ENCODE assay signal across 24 cellular contexts in the genomic region with DNA sequence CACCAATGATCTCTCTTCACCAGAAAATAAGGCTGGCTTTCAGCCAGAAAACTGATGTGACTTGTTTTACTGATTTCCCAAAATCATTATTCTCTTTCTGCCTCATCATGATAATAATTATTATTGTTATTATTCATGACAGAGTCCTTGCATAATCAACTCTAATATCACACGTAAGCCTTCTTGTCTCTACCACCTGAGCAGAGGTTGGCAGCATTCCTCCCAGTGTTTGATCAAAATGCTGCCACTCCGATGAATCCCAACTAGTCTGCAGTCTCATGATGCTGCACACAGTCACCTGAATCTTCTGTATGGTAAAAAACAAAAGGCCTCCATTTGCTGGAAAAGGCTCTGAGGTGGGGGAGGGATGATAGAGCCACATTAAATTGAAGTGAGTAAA.
DNase-seq lines count a peak whose midpoint lies in the region; ATAC-seq and TF ChIP-seq lines count a peak whose summit lies in the region.
"Had no signal": no experiment of that assay in that cellular context is flagged by ENCODE, and none has a peak within 500 bp of the region (broad histone marks: within the 10 kb centered on the region; RNA-seq: fewer than 3 reads in every experiment).

No MANE protein-coding gene starts in this region.

- peak overlapping the region; percentile 20 to 31 for H3K27ac Mint-ChIP-seq in activated naive CD4-positive, alpha-beta T cell treated with anti-CD3 and anti-CD28 coated beads, Interleukin-2, amount 50 U/mL, for 72 hours
- peak overlapping the region; percentile 88 for H3K27ac Mint-ChIP-seq in stimulated activated memory B cell treated with anti-CD40 and anti-IgM and Interleukin-4, amounts not matched to agents 10 μg/mL and 1 μg/mL and 100 μg/mL, for 72 hours

- H3K36me3 Mint-ChIP-seq in activated naive CD4-positive, alpha-beta T cell treated with anti-CD3 and anti-CD28 coated beads, Interleukin-2, amount 50 U/mL, for 72 hours: peaks cover 28 to 79% of the 10 kb centered on the region in 2 donors
- peaks cover 25% of the 10 kb centered on the region for H3K36me3 Mint-ChIP-seq in stimulated activated memory B cell treated with anti-CD40 and anti-IgM and Interleukin-4, amounts not matched to agents 10 μg/mL and 1 μg/mL and 100 μg/mL, for 72 hours

- H3K9me3 Mint-ChIP-seq in activated naive CD4-positive, alpha-beta T cell treated with anti-CD3 and anti-CD28 coated beads, Interleukin-2, amount 50 U/mL, for 72 hours: peaks cover 34 to 51% of the 10 kb centered on the region in 2 donors
- peaks cover 32% of the 10 kb centered on the region for H3K9me3 Mint-ChIP-seq in stimulated activated memory B cell treated with anti-CD40 and anti-IgM and Interleukin-4, amounts not matched to agents 10 μg/mL and 1 μg/mL and 100 μg/mL, for 72 hours

- H3K27ac ChIP-seq in PC-3 (ENCODE audit: low read length) (peak overlapping the region; percentile 70), tibial artery (no peak overlapping the region)
- H3K27ac ChIP-seq: body of pancreas, parathyroid adenoma had no signal

- TF ChIP-seq CTCF in PC-3 (conservative IDR thresholded peaks at IDR 0.05; ENCODE audit: low read depth, low read length) (no peak), epithelial cell of esophagus (IDR thresholded peaks at IDR 0.05; ENCODE audit: insufficient read depth, low read depth, low read length, missing control alignments) (no peak), tibial artery (IDR thresholded peaks at IDR 0.05) (no peak)

- H3K9me3 ChIP-seq in PC-3 (ENCODE audit: low read length): no peaks in the 10 kb centered on the region
- no peaks in the 10 kb centered on the region for H3K9me3 ChIP-seq in tibial artery

- POLR2A ChIA-PET in PC-3 (lab: Charles Lee; ENCODE audit: unreplicated experiment): no interaction called here

- H3K4me1 Mint-ChIP-seq in stimulated activated memory B cell treated with anti-CD40 and anti-IgM and Interleukin-4, amounts not matched to agents 10 μg/mL and 1 μg/mL and 100 μg/mL, for 72 hours: peaks cover 48% of the 10 kb centered on the region

- H3K27me3 Mint-ChIP-seq in stimulated activated memory B cell treated with anti-CD40 and anti-IgM and Interleukin-4, amounts not matched to agents 10 μg/mL and 1 μg/mL and 100 μg/mL, for 72 hours: no peaks in the 10 kb centered on the region

- no peaks in the 10 kb centered on the region for H4K20me1 ChIP-seq in PC-3 (ENCODE audit: low read length)
- H4K20me1 ChIP-seq: BLaER1 treated with 17β-estradiol and CSF1 and Interleukin-3, amounts not matched to agents 10 nM and 100 nM had no signal

- H3K27me3 ChIP-seq in PC-3 (ENCODE audit: low read length) (no peaks in the 10 kb centered on the region), tibial artery (no peaks in the 10 kb centered on the region)
- H3K27me3 ChIP-seq: BLaER1 treated with 17β-estradiol and CSF1 and Interleukin-3, amounts not matched to agents 10 nM and 100 nM; body of pancreas had no signal

- peaks cover 53% of the 10 kb centered on the region for H3K4me1 ChIP-seq in PC-3 (ENCODE audit: insufficient read depth, low read length)
- H3K4me1 ChIP-seq in tibial artery: peaks cover 0 to 2% (median 0%) of the 10 kb centered on the region in 4 donors
- H3K4me1 ChIP-seq: body of pancreas, parathyroid adenoma had no signal

- intact Hi-C loops in PC-3 (cut with micrococcal nuclease) (no loop called here), tibial artery (cut with DNase I; ENCODE audit: low total_unique reads) (no loop called here)

- H3K9me2 ChIP-seq in PC-3 (replicated peaks; ENCODE audit: low read length): no peaks in the 10 kb centered on the region; the same call in 1 of the 2 replicates

- H3K4me2 ChIP-seq in PC-3 (ENCODE audit: low read length): no peak overlapping the region
- H3K4me2 ChIP-seq: BLaER1 treated with 17β-estradiol and CSF1 and Interleukin-3, amounts not matched to agents 10 nM and 100 nM had no signal

- H3K4me3 ChIP-seq in PC-3 (ENCODE audit: low read length) (no peak overlapping the region), epithelial cell of esophagus (ENCODE audit: low read length) (no peak overlapping the region), tibial artery (no peak overlapping the region)
- H3K4me3 ChIP-seq: BLaER1 treated with 17β-estradiol and CSF1 and Interleukin-3, amounts not matched to agents 10 nM and 100 nM; body of pancreas had no signal

- peaks cover 5% of the 10 kb centered on the region for H3F3A ChIP-seq in PC-3 (ENCODE audit: low read length, unreplicated experiment)

- DNase-seq in activated naive CD4-positive, alpha-beta T cell treated with anti-CD3 and anti-CD28 coated beads, Interleukin-2, amount 50 U/mL, for 72 hours (ENCODE audit: low spot score in 2 of 2): no peak
- no peak for DNase-seq in activated naive CD4-positive, alpha-beta T cell treated with Interleukin-2 at 50 U/mL for 16 hours
- DNase-seq in PC-3 (no peak), epithelial cell of esophagus (ENCODE audit: low read depth) (peak; percentile 65), activated gamma-delta T cell (lab: John Stamatoyannopoulos, UW) (no peak), tibial artery (no peak), DMS153 treated with DMSO at 0.1 percent for 48 hours (lab: John Stamatoyannopoulos, UW; ENCODE audit: unreplicated experiment) (no peak)
- DNase-seq: activated T-cell treated with anti-CD3 and anti-CD28 coated beads, Interleukin-2, amount 50 U/mL, for 1 hour; body of pancreas; effector CD4-positive, alpha-beta T cell; head of caudate nucleus; Kasumi-1; MV-4-11; NCI-H146; NCI-H446 treated with DMSO at 0.1 percent for 48 hours; RPMI8226; small intestine; stimulated activated CD4-positive, alpha-beta T cell treated with anti-CD3 and anti-CD28 coated beads, Interleukin-1b, Interleukin-23, amount 100 ng/mL, for 48 hours; stimulated activated CD8-positive, alpha-beta memory T cell treated with anti-CD3 and anti-CD28 coated beads, Interleukin-4, amount 100 ng/mL, for 48 hours; T-helper 1 cell; trophoblast cell had no signal

- CTCF ChIA-PET in PC-3 (lab: Charles Lee): no interaction called here

- ATAC-seq in activated naive CD4-positive, alpha-beta T cell treated with anti-CD3 and anti-CD28 coated beads, Interleukin-2, amount 50 U/mL, for 72 hours: no peak
- ATAC-seq in PC-3: no peak
- ATAC-seq in stimulated activated memory B cell treated with anti-CD40 and anti-IgM and Interleukin-4, amounts not matched to agents 10 μg/mL and 1 μg/mL and 100 μg/mL, for 72 hours: no peak
- ATAC-seq: body of pancreas had no signal

- H3K9ac ChIP-seq in PC-3 (ENCODE audit: low read length): no peak overlapping the region
- H3K9ac ChIP-seq: BLaER1 treated with 17β-estradiol and CSF1 and Interleukin-3, amounts not matched to agents 10 nM and 100 nM; parathyroid adenoma had no signal

- no TSS peak for BruUV-seq in PC-3 (replicated peaks; lab: Mats Ljungman, UMichigan)

- H3K36me3 ChIP-seq in PC-3 (ENCODE audit: low read depth, low read length): no peaks in the 10 kb centered on the region
- no peaks in the 10 kb centered on the region for H3K36me3 ChIP-seq in tibial artery

- no peak overlapping the region for H2AFZ ChIP-seq in PC-3 (ENCODE audit: low read length)
- H2AFZ ChIP-seq: parathyroid adenoma had no signal

- H3K79me2 ChIP-seq in PC-3 (ENCODE audit: low read length): no peaks in the 10 kb centered on the region
- H3K79me2 ChIP-seq: parathyroid adenoma had no signal

- H3K4me3 Mint-ChIP-seq in stimulated activated memory B cell treated with anti-CD40 and anti-IgM and Interleukin-4, amounts not matched to agents 10 μg/mL and 1 μg/mL and 100 μg/mL, for 72 hours: no peak overlapping the region
